ENCODE assay signal across 28 cellular contexts in genomic region chrX:45722471-45722870, GRCh38.
"Had no signal": no experiment of that assay in that cellular context is flagged by ENCODE, and none has a peak within 500 bp of the region (broad histone marks: within the 10 kb centered on the region; RNA-seq: fewer than 3 reads in every experiment).

No MANE protein-coding gene starts in this region.

- H3K9me3 Mint-ChIP-seq: activated CD4-positive, alpha-beta T cell treated with anti-CD3 and anti-CD28 coated beads, Interleukin-2, amount 10 ng/mL, durations not matched to agents 24 days and 14 days; activated naive CD4-positive, alpha-beta T cell treated with anti-CD3 and anti-CD28 coated beads, Interleukin-2, amount 10 ng/mL, durations not matched to agents 7 days and 5 days; activated naive CD8-positive, alpha-beta T cell treated with anti-CD3 and anti-CD28 coated beads, Interleukin-2, amount 50 U/mL, for 24 hours; activated T-cell treated with anti-CD3 and anti-CD28 coated beads, Interleukin-2, amount 50 U/mL, for 24 hours; activated T-helper 2 cell treated with anti-CD3 and anti-CD28 coated beads, Interferon-gamma antibody, Interleukin-2, Interleukin-4, amounts not matched to agents 10 μg/mL and 5 μg/mL and 100 μg/mL, durations not matched to agents 14 hours and 24 hours and 36 hours; T-helper 1 cell treated with Interleukin-12 subunit alpha and Interleukin-12 subunit beta and Interleukin-4 antibody, amounts not matched to agents 30 μg/mL and 1 μg/mL, for 36 hours; T-helper 2 cell treated with Interferon-gamma antibody and Interleukin-4, amounts not matched to agents 5 μg/mL and 100 μg/mL, for 36 hours had no signal

- DNase-seq: activated CD4-positive, alpha-beta T cell treated with anti-CD3 and anti-CD28 coated beads, Interleukin-2, amount 10 ng/mL, durations not matched to agents 24 days and 14 days; activated CD4-positive, alpha-beta T cell treated with anti-CD3 and anti-CD28 coated beads, Interleukin-2, amount 50 U/mL, for 48 hours; activated CD8-positive, alpha-beta T cell treated with anti-CD3 and anti-CD28 coated beads, Interleukin-2, amount 10 ng/mL, durations not matched to agents 7 days and 5 days; activated gamma-delta T cell; activated naive CD4-positive, alpha-beta T cell treated with anti-CD3 and anti-CD28 coated beads, Interleukin-2, amount 10 ng/mL, durations not matched to agents 7 days and 5 days; activated naive CD8-positive, alpha-beta T cell treated with anti-CD3 and anti-CD28 coated beads, Interleukin-2, amount 50 U/mL, for 24 hours; activated T-cell treated with anti-CD3 and anti-CD28 coated beads, Interleukin-2, amount 50 U/mL, for 24 hours; anterior cingulate cortex; brain microvascular endothelial cell; central memory CD4-positive, alpha-beta T cell; MM.1S; MV-4-11; NCI-H1092; NCI-H1436 treated with DMSO at 0.1 percent for 48 hours; NCI-H1694 treated with DMSO at 0.1 percent for 48 hours; NCI-H2029; NCI-H345; NCI-H524 treated with DMSO at 0.1 percent for 48 hours; NK-92 treated with Interleukin-12 subunit alpha and Interleukin-12 subunit beta, amount 100 ng/mL, for 24 hours; PC-3; Peyer's patch; Right ventricle myocardium superior; RPMI8226 had no signal

- H3K36me3 ChIP-seq: brain microvascular endothelial cell, Peyer's patch had no signal

- H3K4me3 Mint-ChIP-seq: activated CD4-positive, alpha-beta T cell treated with anti-CD3 and anti-CD28 coated beads, Interleukin-2, amount 10 ng/mL, durations not matched to agents 24 days and 14 days; activated CD8-positive, alpha-beta T cell treated with anti-CD3 and anti-CD28 coated beads, Interleukin-2, amount 10 ng/mL, durations not matched to agents 7 days and 5 days; activated naive CD4-positive, alpha-beta T cell treated with anti-CD3 and anti-CD28 coated beads, Interleukin-2, amount 10 ng/mL, durations not matched to agents 7 days and 5 days; activated naive CD8-positive, alpha-beta T cell; activated naive CD8-positive, alpha-beta T cell treated with anti-CD3 and anti-CD28 coated beads, Interleukin-2, amount 50 U/mL, for 24 hours; activated T-cell treated with anti-CD3 and anti-CD28 coated beads, Interleukin-2, amount 50 U/mL, for 24 hours; T-helper 1 cell treated with Interleukin-12 subunit alpha and Interleukin-12 subunit beta and Interleukin-4 antibody, amounts not matched to agents 30 μg/mL and 1 μg/mL, for 36 hours; T-helper 2 cell treated with Interferon-gamma antibody and Interleukin-4, amounts not matched to agents 5 μg/mL and 100 μg/mL, for 36 hours had no signal

- H3K27ac ChIP-seq: brain microvascular endothelial cell, KMS-11, Peyer's patch had no signal

- H3K4me1 ChIP-seq: Peyer's patch had no signal

- H3K9me3 ChIP-seq: Peyer's patch had no signal

- H3K27me3 ChIP-seq: brain microvascular endothelial cell, Peyer's patch had no signal

- H3K9ac ChIP-seq: KMS-11 had no signal

- H3K4me3 ChIP-seq: Peyer's patch had no signal

- H3K27ac Mint-ChIP-seq: activated CD4-positive, alpha-beta T cell treated with anti-CD3 and anti-CD28 coated beads, Interleukin-2, amount 10 ng/mL, durations not matched to agents 24 days and 14 days; activated CD8-positive, alpha-beta T cell treated with anti-CD3 and anti-CD28 coated beads, Interleukin-2, amount 10 ng/mL, durations not matched to agents 7 days and 5 days; activated naive CD4-positive, alpha-beta T cell treated with anti-CD3 and anti-CD28 coated beads, Interleukin-2, amount 10 ng/mL, durations not matched to agents 7 days and 5 days; activated naive CD8-positive, alpha-beta T cell; activated naive CD8-positive, alpha-beta T cell treated with anti-CD3 and anti-CD28 coated beads, Interleukin-2, amount 50 U/mL, for 24 hours; activated T-cell treated with anti-CD3 and anti-CD28 coated beads, Interleukin-2, amount 50 U/mL, for 24 hours; activated T-helper 2 cell treated with anti-CD3 and anti-CD28 coated beads, Interferon-gamma antibody, Interleukin-2, Interleukin-4, amounts not matched to agents 10 μg/mL and 5 μg/mL and 100 μg/mL, durations not matched to agents 14 hours and 24 hours and 36 hours; T-helper 1 cell treated with Interleukin-12 subunit alpha and Interleukin-12 subunit beta and Interleukin-4 antibody, amounts not matched to agents 30 μg/mL and 1 μg/mL, for 36 hours; T-helper 2 cell treated with Interferon-gamma antibody and Interleukin-4, amounts not matched to agents 5 μg/mL and 100 μg/mL, for 36 hours had no signal

- H3K36me3 Mint-ChIP-seq: activated naive CD4-positive, alpha-beta T cell treated with anti-CD3 and anti-CD28 coated beads, Interleukin-2, amount 10 ng/mL, durations not matched to agents 7 days and 5 days had no signal

- H3K27me3 Mint-ChIP-seq: activated CD4-positive, alpha-beta T cell treated with anti-CD3 and anti-CD28 coated beads, Interleukin-2, amount 10 ng/mL, durations not matched to agents 24 days and 14 days; activated naive CD4-positive, alpha-beta T cell treated with anti-CD3 and anti-CD28 coated beads, Interleukin-2, amount 10 ng/mL, durations not matched to agents 7 days and 5 days; activated naive CD8-positive, alpha-beta T cell; activated naive CD8-positive, alpha-beta T cell treated with anti-CD3 and anti-CD28 coated beads, Interleukin-2, amount 50 U/mL, for 24 hours had no signal

- H3K4me2 ChIP-seq: KMS-11 had no signal
